ENCODE assay signal across 23 cellular contexts in genomic region chr16:3732171-3732570, GRCh38. TPM values are rescaled to one million over a fixed set of nuclear protein-coding genes. Genes with fewer than 3 reads are reported as not detected.
DNase-seq lines count a peak whose midpoint lies in the region; ATAC-seq lines count a peak whose summit lies in the region.
"Had no signal": no experiment of that assay in that cellular context is flagged by ENCODE, and none has a peak within 500 bp of the region (broad histone marks: within the 10 kb centered on the region; RNA-seq: fewer than 3 reads in every experiment).

No MANE protein-coding gene starts in this region.

- peak overlapping the region; percentile 71 for H3K27ac Mint-ChIP-seq in activated T-cell treated with anti-CD3 and anti-CD28 coated beads, Interleukin-2, amount 50 U/mL, for 24 hours
- no peak overlapping the region for H3K27ac Mint-ChIP-seq in central memory CD8-positive, alpha-beta T cell (ENCODE audit: low read depth)
- peak overlapping the region; percentile 50 for H3K27ac Mint-ChIP-seq in memory B cell
- peak overlapping the region; percentile 10 for H3K27ac Mint-ChIP-seq in stimulated activated memory B cell treated with anti-CD40 and anti-IgM and Interleukin-4, amounts not matched to agents 10 μg/mL and 1 μg/mL and 100 μg/mL, for 72 hours

- no peak for DNase-seq in activated T-cell treated with anti-CD3 and anti-CD28 coated beads, Interleukin-2, amount 50 U/mL, for 24 hours
- no peak for DNase-seq in activated T-cell treated with anti-CD3 and anti-CD28 coated beads, Interleukin-2, amount 50 U/mL, for 48 hours
- no peak for DNase-seq in central memory CD8-positive, alpha-beta T cell (ENCODE audit: low spot score in 2 of 2)
- no peak for DNase-seq in memory B cell (ENCODE audit: low spot score in 2 of 2)
- no peak for DNase-seq in hypothalamus (lab: John Stamatoyannopoulos, UW)
- no peak for DNase-seq in mucosa of gallbladder (ENCODE audit: low spot score)
- no peak for DNase-seq in NCI-H146 (lab: John Stamatoyannopoulos, UW)
- DNase-seq: ACHN, Calu3, DND-41, GOT3, KG1, MM.1S, NCI-H1417, NCI-H187, NCI-H2081 treated with DMSO at 0.1 percent for 48 hours, NCI-H2171, NCI-H226, NCI-H510A, NCI-H69, OCI-M1, SIG-M5 had no signal

- no peak for ATAC-seq in central memory CD8-positive, alpha-beta T cell (replicated peaks; ENCODE audit: extremely low read depth, poor library complexity, severe bottlenecking)
- no peak for ATAC-seq in memory B cell (ENCODE audit: low read depth)
- ATAC-seq in stimulated activated memory B cell treated with anti-CD40 and anti-IgM and Interleukin-4, amounts not matched to agents 10 μg/mL and 1 μg/mL and 100 μg/mL, for 72 hours, result no peak

- no peaks in the 10 kb centered on the region for H3K9me3 Mint-ChIP-seq in activated T-cell treated with anti-CD3 and anti-CD28 coated beads, Interleukin-2, amount 50 U/mL, for 24 hours
- no peaks in the 10 kb centered on the region for H3K9me3 Mint-ChIP-seq in central memory CD8-positive, alpha-beta T cell
- no peaks in the 10 kb centered on the region for H3K9me3 Mint-ChIP-seq in memory B cell
- H3K9me3 Mint-ChIP-seq in stimulated activated memory B cell treated with anti-CD40 and anti-IgM and Interleukin-4, amounts not matched to agents 10 μg/mL and 1 μg/mL and 100 μg/mL, for 72 hours, result no peaks in the 10 kb centered on the region

- H3K36me3 Mint-ChIP-seq in activated T-cell treated with anti-CD3 and anti-CD28 coated beads, Interleukin-2, amount 50 U/mL, for 24 hours (ENCODE audit: low read depth), result peaks cover 89% of the 10 kb centered on the region
- H3K36me3 Mint-ChIP-seq in central memory CD8-positive, alpha-beta T cell (ENCODE audit: insufficient read depth), result peaks cover 53% of the 10 kb centered on the region
- H3K36me3 Mint-ChIP-seq in memory B cell, result peaks cover 57% of the 10 kb centered on the region
- H3K36me3 Mint-ChIP-seq in stimulated activated memory B cell treated with anti-CD40 and anti-IgM and Interleukin-4, amounts not matched to agents 10 μg/mL and 1 μg/mL and 100 μg/mL, for 72 hours, result peaks cover 92% of the 10 kb centered on the region

- no peaks in the 10 kb centered on the region for H3K27me3 Mint-ChIP-seq in activated T-cell treated with anti-CD3 and anti-CD28 coated beads, Interleukin-2, amount 50 U/mL, for 24 hours
- no peaks in the 10 kb centered on the region for H3K27me3 Mint-ChIP-seq in central memory CD8-positive, alpha-beta T cell
- H3K27me3 Mint-ChIP-seq in memory B cell, result no peaks in the 10 kb centered on the region
- no peaks in the 10 kb centered on the region for H3K27me3 Mint-ChIP-seq in stimulated activated memory B cell treated with anti-CD40 and anti-IgM and Interleukin-4, amounts not matched to agents 10 μg/mL and 1 μg/mL and 100 μg/mL, for 72 hours

- H3K4me1 Mint-ChIP-seq in activated T-cell treated with anti-CD3 and anti-CD28 coated beads, Interleukin-2, amount 50 U/mL, for 24 hours (ENCODE audit: low read depth), result no peaks in the 10 kb centered on the region
- H3K4me1 Mint-ChIP-seq in central memory CD8-positive, alpha-beta T cell, result peaks cover 13% of the 10 kb centered on the region
- peaks cover 8% of the 10 kb centered on the region for H3K4me1 Mint-ChIP-seq in memory B cell
- H3K4me1 Mint-ChIP-seq in stimulated activated memory B cell treated with anti-CD40 and anti-IgM and Interleukin-4, amounts not matched to agents 10 μg/mL and 1 μg/mL and 100 μg/mL, for 72 hours, result no peaks in the 10 kb centered on the region

- no peak overlapping the region for H3K4me3 Mint-ChIP-seq in activated T-cell treated with anti-CD3 and anti-CD28 coated beads, Interleukin-2, amount 50 U/mL, for 24 hours
- H3K4me3 Mint-ChIP-seq in central memory CD8-positive, alpha-beta T cell, result peak overlapping the region; percentile 25
- no peak overlapping the region for H3K4me3 Mint-ChIP-seq in memory B cell
- no peak overlapping the region for H3K4me3 Mint-ChIP-seq in stimulated activated memory B cell treated with anti-CD40 and anti-IgM and Interleukin-4, amounts not matched to agents 10 μg/mL and 1 μg/mL and 100 μg/mL, for 72 hours

RNA-seq across cellular contexts. Expression of gene TRAP1, which starts 14.8 kb away (rescaled TPM):
- total RNA-seq in mucosa of gallbladder, result 101 TPM
